ENCODE assay signal across 30 cellular contexts in the genomic region with DNA sequence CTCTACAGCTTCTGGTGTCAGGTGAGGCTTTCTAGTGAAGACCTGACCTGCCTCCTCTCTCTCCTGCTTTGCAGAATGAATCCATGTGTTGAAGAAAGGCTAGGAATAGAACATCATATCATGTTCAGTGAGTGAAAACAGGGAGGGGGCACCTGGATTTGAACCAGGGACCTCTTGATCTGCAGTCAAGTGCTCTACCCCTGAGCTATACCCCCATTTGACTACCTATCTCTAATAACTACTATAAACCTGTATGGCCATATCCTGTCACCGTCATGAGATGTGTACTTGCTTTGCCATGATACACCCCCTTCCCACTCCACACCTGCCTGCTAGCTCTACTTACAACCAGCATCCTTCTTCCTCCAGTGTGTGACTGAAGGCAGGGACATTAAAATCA.
"Had no signal": no experiment of that assay in that cellular context is flagged by ENCODE, and none has a peak within 500 bp of the region (broad histone marks: within the 10 kb centered on the region; RNA-seq: fewer than 3 reads in every experiment).

No MANE protein-coding gene starts in this region.

- H3K9me3 ChIP-seq: body of pancreas, esophagus squamous epithelium, gastroesophageal sphincter had no signal

- H3K4me1 Mint-ChIP-seq: activated CD4-positive, alpha-beta memory T cell treated with anti-CD3 and anti-CD28 coated beads, Interleukin-2, amount 10 ng/mL, durations not matched to agents 7 days and 5 days; activated CD4-positive, alpha-beta T cell treated with anti-CD3 and anti-CD28 coated beads, Interleukin-2, amount 10 ng/mL, durations not matched to agents 7 days and 5 days; activated CD8-positive, alpha-beta memory T cell treated with anti-CD3 and anti-CD28 coated beads, Interleukin-2, amount 10 ng/mL, durations not matched to agents 7 days and 5 days; WTC11 had no signal

- H3K4me1 ChIP-seq: body of pancreas, esophagus squamous epithelium, gastroesophageal sphincter had no signal

- H3K27me3 Mint-ChIP-seq: activated CD4-positive, alpha-beta memory T cell treated with anti-CD3 and anti-CD28 coated beads, Interleukin-2, amount 10 ng/mL, durations not matched to agents 7 days and 5 days; activated CD4-positive, alpha-beta T cell treated with anti-CD3 and anti-CD28 coated beads, Interleukin-2, amount 10 ng/mL, durations not matched to agents 7 days and 5 days; activated CD8-positive, alpha-beta memory T cell treated with anti-CD3 and anti-CD28 coated beads, Interleukin-2, amount 10 ng/mL, durations not matched to agents 7 days and 5 days; activated naive CD8-positive, alpha-beta T cell; activated T-helper 17 cell treated with anti-CD3 and anti-CD28 coated beads, Interleukin-2, amount 50 U/mL, for 72 hours; dendritic cell treated with granulocyte-macrophage colony-stimulating factor and Interleukin-4, amounts not matched to agents 40 ng/mL and 50 ng/mL, for 4 days had no signal

- FAIRE-seq: endothelial cell of umbilical vein had no signal

- ATAC-seq: activated CD8-positive, alpha-beta memory T cell treated with anti-CD3 and anti-CD28 coated beads, Interleukin-2, amount 10 ng/mL, durations not matched to agents 7 days and 5 days; activated T-helper 17 cell treated with anti-CD3 and anti-CD28 coated beads, Interleukin-2, amount 50 U/mL, for 72 hours; body of pancreas; gastroesophageal sphincter; heart right ventricle; WTC11 had no signal

- DNase-seq: activated CD4-positive, alpha-beta memory T cell treated with anti-CD3 and anti-CD28 coated beads, Interleukin-2, amount 10 ng/mL, durations not matched to agents 7 days and 5 days; activated CD4-positive, alpha-beta T cell treated with anti-CD3 and anti-CD28 coated beads for 1 hour; activated CD4-positive, alpha-beta T cell treated with anti-CD3 and anti-CD28 coated beads for 4 hours; activated CD4-positive, alpha-beta T cell treated with anti-CD3 and anti-CD28 coated beads, Interleukin-2, amount 10 ng/mL, durations not matched to agents 7 days and 5 days; activated CD4-positive, alpha-beta T cell treated with anti-CD3 and anti-CD28 coated beads, Interleukin-2, amount 50 U/mL, for 4 hours; activated CD8-positive, alpha-beta memory T cell treated with anti-CD3 and anti-CD28 coated beads, Interleukin-2, amount 10 ng/mL, durations not matched to agents 7 days and 5 days; activated CD8-positive, alpha-beta memory T cell treated with anti-CD3 and anti-CD28 coated beads, Interleukin-2, amount 50 U/mL, for 4 hours; activated effector memory CD4-positive, alpha-beta T cell treated with Interleukin-2 at 50 U/mL for 16 hours; activated gamma-delta T cell treated with Interleukin-2 at 50 U/mL for 16 hours; activated naive CD4-positive, alpha-beta T cell treated with anti-CD3 and anti-CD28 coated beads, Interleukin-2, amount 50 U/mL, for 16 hours; activated naive CD4-positive, alpha-beta T cell treated with Interleukin-2 at 50 U/mL for 16 hours; activated T-cell treated with anti-CD3 and anti-CD28 coated beads, Interleukin-2, amount 50 U/mL, for 1 hour; amniotic stem cell; aorta; body of pancreas; central memory CD4-positive, alpha-beta T cell; dorsolateral prefrontal cortex; effector memory CD4-positive, alpha-beta T cell; esophagus squamous epithelium; foreskin melanocyte; heart right ventricle; T-helper 2 cell had no signal

- H3K27ac Mint-ChIP-seq: activated CD4-positive, alpha-beta memory T cell treated with anti-CD3 and anti-CD28 coated beads, Interleukin-2, amount 10 ng/mL, durations not matched to agents 7 days and 5 days; activated CD4-positive, alpha-beta T cell treated with anti-CD3 and anti-CD28 coated beads, Interleukin-2, amount 10 ng/mL, durations not matched to agents 7 days and 5 days; activated CD8-positive, alpha-beta memory T cell treated with anti-CD3 and anti-CD28 coated beads, Interleukin-2, amount 10 ng/mL, durations not matched to agents 7 days and 5 days; activated naive CD8-positive, alpha-beta T cell; activated T-helper 17 cell treated with anti-CD3 and anti-CD28 coated beads, Interleukin-2, amount 50 U/mL, for 72 hours; dendritic cell treated with granulocyte-macrophage colony-stimulating factor and Interleukin-4, amounts not matched to agents 40 ng/mL and 50 ng/mL, for 4 days; WTC11 had no signal

- H3K27ac ChIP-seq: body of pancreas, coronary artery, dorsolateral prefrontal cortex, epithelial cell of prostate, esophagus squamous epithelium, gastroesophageal sphincter, heart right ventricle had no signal

- H3K4me3 ChIP-seq: body of pancreas, coronary artery, dorsolateral prefrontal cortex, esophagus squamous epithelium, gastroesophageal sphincter, heart right ventricle had no signal

- H3K9me3 Mint-ChIP-seq: activated T-helper 17 cell treated with anti-CD3 and anti-CD28 coated beads, Interleukin-2, amount 50 U/mL, for 72 hours had no signal

- H3K27me3 ChIP-seq: body of pancreas, dorsolateral prefrontal cortex, esophagus squamous epithelium, gastroesophageal sphincter, heart right ventricle had no signal

- H3K4me3 Mint-ChIP-seq: activated CD4-positive, alpha-beta memory T cell treated with anti-CD3 and anti-CD28 coated beads, Interleukin-2, amount 10 ng/mL, durations not matched to agents 7 days and 5 days; activated CD4-positive, alpha-beta T cell treated with anti-CD3 and anti-CD28 coated beads, Interleukin-2, amount 10 ng/mL, durations not matched to agents 7 days and 5 days; activated CD8-positive, alpha-beta memory T cell treated with anti-CD3 and anti-CD28 coated beads, Interleukin-2, amount 10 ng/mL, durations not matched to agents 7 days and 5 days; activated naive CD8-positive, alpha-beta T cell; activated T-helper 17 cell treated with anti-CD3 and anti-CD28 coated beads, Interleukin-2, amount 50 U/mL, for 72 hours; dendritic cell treated with granulocyte-macrophage colony-stimulating factor and Interleukin-4, amounts not matched to agents 40 ng/mL and 50 ng/mL, for 4 days; WTC11 had no signal
